34 cellular contexts compared by ENCODE assay signal in genomic region chr1:38763106-38763505, GRCh38.
"Had no signal": no experiment of that assay in that cellular context is flagged by ENCODE, and none has a peak within 500 bp of the region (broad histone marks: within the 10 kb centered on the region; RNA-seq: fewer than 3 reads in every experiment).

No MANE protein-coding gene starts in this region.

- H3K9me3 ChIP-seq: adrenal gland, body of pancreas, breast epithelium had no signal

- ATAC-seq: activated CD8-positive, alpha-beta T cell treated with anti-CD3 and anti-CD28 coated beads for 36 hours; activated naive CD4-positive, alpha-beta T cell treated with anti-CD3 and anti-CD28 coated beads, Interleukin-2, amount 50 U/mL, for 72 hours; activated T-cell treated with anti-CD3 and anti-CD28 coated beads, Interleukin-2, amount 50 U/mL, for 4 hours; activated T-cell treated with anti-CD3 and anti-CD28 coated beads, Interleukin-2, amount 50 U/mL, for 72 hours; activated T-helper 17 cell treated with anti-CD3 and anti-CD28 coated beads, Interleukin-2, amount 50 U/mL, for 72 hours; body of pancreas had no signal

- H3K27me3 ChIP-seq: body of pancreas, brain microvascular endothelial cell had no signal

- DNase-seq: activated B cell treated with CpG ODN at 0.5 μM for 24 hours; activated CD4-positive, alpha-beta memory T cell treated with anti-CD3 and anti-CD28 coated beads for 36 hours; activated CD4-positive, alpha-beta T cell treated with anti-CD3 and anti-CD28 coated beads for 4 hours; activated CD4-positive, alpha-beta T cell treated with anti-CD3 and anti-CD28 coated beads, Interleukin-2, amount 10 ng/mL, durations not matched to agents 24 days and 14 days; activated CD4-positive, alpha-beta T cell treated with anti-CD3 and anti-CD28 coated beads, Interleukin-2, amount 50 U/mL, for 1 hour; activated CD4-positive, alpha-beta T cell treated with anti-CD3 and anti-CD28 coated beads, Interleukin-2, amount 50 U/mL, for 4 hours; activated CD4-positive, CD25-positive, alpha-beta regulatory T cell treated with anti-CD3 and anti-CD28 coated beads, Interleukin-2, amount 50 U/mL, for 72 hours; activated CD8-positive, alpha-beta memory T cell treated with anti-CD3 and anti-CD28 coated beads, Interleukin-2, amount 50 U/mL, for 4 hours; activated CD8-positive, alpha-beta T cell treated with anti-CD3 and anti-CD28 coated beads for 36 hours; activated effector memory CD4-positive, alpha-beta T cell treated with anti-CD3 and anti-CD28 coated beads, Interleukin-2, amount 50 U/mL, for 16 hours; activated gamma-delta T cell treated with Interleukin-2 at 50 U/mL for 16 hours; activated naive CD4-positive, alpha-beta T cell; activated naive CD4-positive, alpha-beta T cell treated with anti-CD3 and anti-CD28 coated beads for 36 hours; activated naive CD4-positive, alpha-beta T cell treated with anti-CD3 and anti-CD28 coated beads, Interleukin-2, amount 50 U/mL, for 16 hours; activated naive CD8-positive, alpha-beta T cell treated with anti-CD3 and anti-CD28 coated beads for 36 hours; activated T-cell treated with anti-CD3 and anti-CD28 coated beads for 4 hours; activated T-cell treated with anti-CD3 and anti-CD28 coated beads, Interleukin-2, amount 50 U/mL, for 1 hour; activated T-cell treated with anti-CD3 and anti-CD28 coated beads, Interleukin-2, amount 50 U/mL, for 4 hours; activated T-cell treated with anti-CD3 and anti-CD28 coated beads, Interleukin-2, amount 50 U/mL, for 72 hours; adrenal gland; amniotic stem cell; aorta; body of pancreas; brain microvascular endothelial cell; central memory CD4-positive, alpha-beta T cell; T-helper 1 cell; T-helper 2 cell; T-helper 9 cell had no signal

- FAIRE-seq: astrocyte, TTC549 had no signal

- H3K4me3 ChIP-seq: adrenal gland, body of pancreas, breast epithelium had no signal

- H3K27ac ChIP-seq: adrenal gland, body of pancreas, brain microvascular endothelial cell, breast epithelium, VCaP had no signal

- H3K4me1 ChIP-seq: adrenal gland, body of pancreas, breast epithelium had no signal

- H3K36me3 ChIP-seq: adrenal gland, brain microvascular endothelial cell, breast epithelium had no signal
